In genomic region chr6:163708459-163708858, GRCh38 we compare ENCODE assay signal across 15 cellular contexts.
DNase-seq lines count a peak whose midpoint lies in the region; ATAC-seq and TF ChIP-seq lines count a peak whose summit lies in the region.
"Had no signal": no experiment of that assay in that cellular context is flagged by ENCODE, and none has a peak within 500 bp of the region (broad histone marks: within the 10 kb centered on the region; RNA-seq: fewer than 3 reads in every experiment).

No MANE protein-coding gene starts in this region.

- H3K4me3 ChIP-seq in heart left ventricle (no peak overlapping the region), transverse colon (no peak overlapping the region), brain microvascular endothelial cell (ENCODE audit: low read depth, low read length) (no peak overlapping the region)
- H3K4me3 ChIP-seq: colonic mucosa, testis had no signal

- no peak for TF ChIP-seq EP300 in transverse colon (IDR thresholded peaks at IDR 0.05; ENCODE audit: low read depth)

- TF ChIP-seq POLR2A in heart left ventricle (IDR thresholded peaks at IDR 0.05) (no peak), transverse colon (IDR thresholded peaks at IDR 0.05) (no peak)

- 72 to 89% (median 85%) methylated on average over 7 of the region's 7 CpGs for WGBS in heart left ventricle, 4 donors
- WGBS in transverse colon (ENCODE audit: low coverage in 1 of 2), 2 donors = 72 to 93% methylated on average over 1 to 7 of the region's 7 CpGs

- TF ChIP-seq CTCF in heart left ventricle (IDR thresholded peaks at IDR 0.05) (no peak), transverse colon (IDR thresholded peaks at IDR 0.05) (no peak), brain microvascular endothelial cell (IDR thresholded peaks at IDR 0.05; ENCODE audit: low read depth, low read length, missing control alignments) (no peak)

- DNase-seq in heart left ventricle (no peak), Right ventricle myocardium inferior (ENCODE audit: missing footprints) (no peak), transverse colon (peak; percentile 45), brain microvascular endothelial cell (no peak), caudate nucleus (lab: John Stamatoyannopoulos, UW) (no peak), GM03348 (ENCODE audit: low spot score) (no peak)
- DNase-seq: 8988T, colonic mucosa, KBM-7, natural killer cell, NCI-H774, testis had no signal

- intact Hi-C loops in heart left ventricle (cut with DNase I) = loop anchor here in 6 of 10 donors (5.0 to 10.0 kb wide), 7 partner anchors 94 to 396 kb away; no protein-coding TSS in a partner anchor
- intact Hi-C loops in Right ventricle myocardium inferior (cut with DNase I) = loop anchor here (5.0 kb wide), 1 partner anchor 121 kb away; no protein-coding TSS in a partner anchor
- intact Hi-C loops in transverse colon (cut with DNase I; ENCODE audit: low total_unique reads) = no loop called here

- peak overlapping the region in 9 of 12 donors; percentile 61 to 88 (median 78) for H3K27ac ChIP-seq in heart left ventricle
- peak overlapping the region in 1 of 4 donors; percentile 61 for H3K27ac ChIP-seq in transverse colon
- H3K27ac ChIP-seq in brain microvascular endothelial cell = no peak overlapping the region
- H3K27ac ChIP-seq in caudate nucleus (ENCODE audit: low read depth, low read length) = no peak overlapping the region
- H3K27ac ChIP-seq: colonic mucosa, testis had no signal

- no peak for ATAC-seq in heart left ventricle
- ATAC-seq in Right ventricle myocardium inferior = no peak
- ATAC-seq in GM21825 (IDR thresholded peaks at IDR 0.05; ENCODE audit: unreplicated experiment) = peak; percentile 39
- peak; percentile 63 for ATAC-seq in HG03432 (IDR thresholded peaks at IDR 0.05; ENCODE audit: unreplicated experiment)
- ATAC-seq: activated T-helper 17 cell treated with anti-CD3 and anti-CD28 coated beads, Interleukin-2, amount 50 U/mL, for 72 hours had no signal

- H3K36me3 ChIP-seq in heart left ventricle (no peaks in the 10 kb centered on the region), transverse colon (no peaks in the 10 kb centered on the region), brain microvascular endothelial cell (replicated peaks) (no peaks in the 10 kb centered on the region)
- H3K36me3 ChIP-seq: colonic mucosa had no signal

- in situ Hi-C loops in transverse colon (cut with MboI; ENCODE audit: low pct_ligation_motif_present in 1 of 4, low pct_unique_long_range_greater_than_20kb in 1 of 4, low sequenced_read_pairs in 3 of 4) = no loop called here
- in situ Hi-C loops in brain microvascular endothelial cell (cut with HindIII; ENCODE audit: low pct_ligation_motif_present, low sequenced_read_pairs) = no loop called here

- H3K9me3 ChIP-seq in heart left ventricle (no peaks in the 10 kb centered on the region), transverse colon (no peaks in the 10 kb centered on the region)
- H3K9me3 ChIP-seq: colonic mucosa, testis had no signal

- peaks cover 24 to 69% (median 63%) of the 10 kb centered on the region in 12 donors for H3K4me1 ChIP-seq in heart left ventricle
- H3K4me1 ChIP-seq in transverse colon = peaks cover 0 to 39% (median 0%) of the 10 kb centered on the region in 4 donors
- H3K4me1 ChIP-seq: colonic mucosa had no signal

- H3K27me3 ChIP-seq in heart left ventricle (no peaks in the 10 kb centered on the region), transverse colon (no peaks in the 10 kb centered on the region), brain microvascular endothelial cell (replicated peaks) (no peaks in the 10 kb centered on the region)
- H3K27me3 ChIP-seq: colonic mucosa, testis had no signal

Comparison
In these comparisons a context has a peak if more than half of its experiments do, and no peak if none do; other contexts are left out.
1. ATAC-seq: peak in GM21825 (single experiment) and HG03432 (single experiment); none in heart left ventricle (0 of 4) and Right ventricle myocardium inferior (single experiment).
2. H3K27ac ChIP-seq: peak in heart left ventricle (9 of 12); none in brain microvascular endothelial cell (single experiment) and caudate nucleus (single experiment).